In genomic region chr13:113776231-113777125, GRCh38 we compare ENCODE assay signal across 17 cellular contexts. TPM values are rescaled to one million over a fixed set of nuclear protein-coding genes. Genes with fewer than 3 reads are reported as not detected.
DNase-seq lines count a peak whose midpoint lies in the region; ATAC-seq and TF ChIP-seq lines count a peak whose summit lies in the region.
"Had no signal": no experiment of that assay in that cellular context is flagged by ENCODE, and none has a peak within 500 bp of the region (broad histone marks: within the 10 kb centered on the region; RNA-seq: fewer than 3 reads in every experiment).

No MANE protein-coding gene starts in this region.

- H3K27ac ChIP-seq in dorsolateral prefrontal cortex = no peak overlapping the region
- H3K27ac ChIP-seq: epithelial cell of prostate, neutrophil, upper lobe of left lung had no signal

- no peak overlapping the region for H3K4me3 ChIP-seq in dorsolateral prefrontal cortex
- H3K4me3 ChIP-seq: HAP-1, upper lobe of left lung had no signal

- intact Hi-C loops in Right ventricle myocardium superior (cut with DNase I) (no loop called here), dorsolateral prefrontal cortex (cut with DNase I) (no loop called here)

- TF ChIP-seq CTCF in dorsolateral prefrontal cortex (IDR thresholded peaks at IDR 0.05 in 54 of 56, conservative IDR thresholded peaks at IDR 0.05 in 2 of 56; ENCODE audit: low read depth in 1 of 56, partially characterized antibody in 56 of 56) = no peak

- peaks cover 0 to 26% (median 12%) of the 10 kb centered on the region in 45 donors for H3K27me3 ChIP-seq in dorsolateral prefrontal cortex
- H3K27me3 ChIP-seq: upper lobe of left lung had no signal

- DNase-seq in DMS79 treated with DMSO at 0.1 percent for 48 hours (lab: John Stamatoyannopoulos, UW) (peak; percentile 66), NCI-H187 (lab: John Stamatoyannopoulos, UW) (peak; percentile 67 to 79), NCI-H748 treated with DMSO at 0.1 percent for 48 hours (lab: John Stamatoyannopoulos, UW) (peak; percentile 84), myocyte (ENCODE audit: low read depth) (peak; percentile 53), Right ventricle myocardium superior (no peak), dorsolateral prefrontal cortex (no peak)
- DNase-seq in central memory CD4-positive, alpha-beta T cell = no peak
- DNase-seq: activated CD8-positive, alpha-beta memory T cell treated with anti-CD3 and anti-CD28 coated beads, Interleukin-2, amount 50 U/mL, for 48 hours; activated gamma-delta T cell treated with Interleukin-2 at 50 U/mL for 16 hours; CD4-positive, alpha-beta memory T cell; immature natural killer cell; NCI-H446; upper lobe of left lung had no signal

- ATAC-seq in GM18520 (IDR thresholded peaks at IDR 0.05; ENCODE audit: unreplicated experiment) = no peak
- ATAC-seq in Right ventricle myocardium superior (ENCODE audit: poor library complexity) = no peak

RNA-seq across cellular contexts. Expression of gene TMEM255B, which starts 17.5 kb away (rescaled TPM):
- 0.21 and 3.1 TPM in 2 replicates for total RNA-seq in myocyte
- polyA plus RNA-seq in myocyte (2012) = 6.1 TPM
- total RNA-seq in Right ventricle myocardium superior = 6.9 TPM
- 10 to 100 TPM in 6 of 120 experiments, 1 to 10 TPM in 114; 1.5 to 13.9 (median 4.9) TPM for total RNA-seq in dorsolateral prefrontal cortex
- polyA plus RNA-seq: immature natural killer cell had no signal

Comparison
In these comparisons a context has a peak if more than half of its experiments do, and no peak if none do; other contexts are left out.
1. DNase-seq: peak in DMS79 treated with DMSO at 0.1 percent for 48 hours (single experiment), NCI-H187 (2 of 2), NCI-H748 treated with DMSO at 0.1 percent for 48 hours (single experiment) and myocyte (single experiment); none in central memory CD4-positive, alpha-beta T cell (single experiment), Right ventricle myocardium superior (single experiment) and dorsolateral prefrontal cortex (0 of 10).